ENCODE assay signal across 9 cellular contexts in the genomic region with DNA sequence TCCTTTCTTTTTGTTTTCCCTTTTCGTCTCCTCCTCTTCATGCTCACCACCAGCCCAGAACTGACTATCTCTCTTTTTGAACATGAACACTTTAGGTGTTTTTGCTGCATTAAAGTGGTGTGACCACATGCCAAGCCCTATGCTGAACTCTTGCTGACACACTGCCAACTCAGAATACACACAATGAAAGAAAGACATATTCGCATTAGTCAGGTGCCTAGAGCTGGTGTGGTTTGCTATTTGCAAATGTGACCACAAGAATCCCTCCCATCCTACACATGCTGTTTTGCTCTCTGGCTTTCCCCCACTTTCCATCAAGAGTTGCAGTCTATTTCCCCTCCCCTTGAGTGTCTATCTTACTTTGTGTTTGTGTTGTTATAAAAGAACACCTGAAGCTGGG.
A peak's percentile ranks its signal among the peaks of the same experiment; 100 is the strongest.
DNase-seq lines count a peak whose midpoint lies in the region; ATAC-seq, FAIRE-seq and TF ChIP-seq lines count a peak whose summit lies in the region.
"Had no signal": no experiment of that assay in that cellular context is flagged by ENCODE, and none has a peak within 500 bp of the region (broad histone marks: within the 10 kb centered on the region; RNA-seq: fewer than 3 reads in every experiment).

No MANE protein-coding gene starts in this region.

- peak overlapping the region; percentile 42 for H3K27ac Mint-ChIP-seq in activated T-helper 17 cell treated with anti-CD3 and anti-CD28 coated beads, Interleukin-2, amount 50 U/mL, for 72 hours
- no peak overlapping the region for H3K27ac Mint-ChIP-seq in type B pancreatic cell
- no peak overlapping the region for H3K27ac Mint-ChIP-seq in chondrocyte (ENCODE audit: unreplicated experiment)

- H3K27me3 Mint-ChIP-seq in activated T-helper 17 cell treated with anti-CD3 and anti-CD28 coated beads, Interleukin-2, amount 50 U/mL, for 72 hours = no peaks in the 10 kb centered on the region
- H3K27me3 Mint-ChIP-seq in type B pancreatic cell = no peaks in the 10 kb centered on the region
- H3K27me3 Mint-ChIP-seq in chondrocyte (ENCODE audit: low read depth) = no peaks in the 10 kb centered on the region

- DNase-seq in NAMALWA (ENCODE audit: low spot score) = peak; percentile 2
- DNase-seq in small intestine = peak; percentile 4
- no peak for DNase-seq in type B pancreatic cell (ENCODE audit: extremely low spot score, unreplicated experiment)
- DNase-seq in amniotic stem cell (lab: John Stamatoyannopoulos, UW) = no peak
- DNase-seq in chondrocyte (ENCODE audit: low spot score) = no peak

- no peaks in the 10 kb centered on the region for H3K36me3 Mint-ChIP-seq in activated T-helper 17 cell treated with anti-CD3 and anti-CD28 coated beads, Interleukin-2, amount 50 U/mL, for 72 hours (ENCODE audit: low read depth)
- H3K36me3 Mint-ChIP-seq in type B pancreatic cell (no peaks in the 10 kb centered on the region), chondrocyte (ENCODE audit: low read depth) (peaks cover 2% of the 10 kb centered on the region)

- H3K4me1 ChIP-seq in small intestine (ENCODE audit: control insufficient read depth in 2 of 2, insufficient read depth in 1 of 2, low read depth in 1 of 2, low read length in 1 of 2) = no peaks in the 10 kb centered on the region

- H3K36me3 ChIP-seq in small intestine (ENCODE audit: control insufficient read depth in 2 of 2, insufficient read depth in 2 of 2, low read length in 2 of 2) = no peaks in the 10 kb centered on the region

- no peaks in the 10 kb centered on the region for H3K27me3 ChIP-seq in small intestine (ENCODE audit: control insufficient read depth in 2 of 2, insufficient read depth in 2 of 2, low read length in 2 of 2)

- no peak overlapping the region for H3K4me3 ChIP-seq in small intestine (ENCODE audit: low read depth in 1 of 2, low read length in 2 of 2)

- no peak for TF ChIP-seq CTCF in type B pancreatic cell (conservative IDR thresholded peaks at IDR 0.05)
- no peak for TF ChIP-seq CTCF in chondrocyte (IDR thresholded peaks at IDR 0.05)

- no peaks in the 10 kb centered on the region for H3K9me3 ChIP-seq in small intestine (ENCODE audit: control insufficient read depth, low read depth)

- no peak for FAIRE-seq in small intestine (lab: Jason Lieb, UNC)
- FAIRE-seq: TTC549 had no signal

- no peaks in the 10 kb centered on the region for H3K9me3 Mint-ChIP-seq in activated T-helper 17 cell treated with anti-CD3 and anti-CD28 coated beads, Interleukin-2, amount 50 U/mL, for 72 hours
- H3K9me3 Mint-ChIP-seq in type B pancreatic cell (no peaks in the 10 kb centered on the region), chondrocyte (ENCODE audit: low read depth) (peaks cover 4% of the 10 kb centered on the region)

- 71 to 92% (median 74%) methylated on average over 2 of the region's 2 CpGs for WGBS in small intestine, 3 donors

- ATAC-seq in GM18519 (IDR thresholded peaks at IDR 0.05; ENCODE audit: low FRiP score, unreplicated experiment) (peak; percentile 65), HG03571 (IDR thresholded peaks at IDR 0.05; ENCODE audit: unreplicated experiment) (no peak)
- peak; percentile 95 for ATAC-seq in activated T-helper 17 cell treated with anti-CD3 and anti-CD28 coated beads, Interleukin-2, amount 50 U/mL, for 72 hours (replicated peaks)

- H3K27ac ChIP-seq in small intestine (ENCODE audit: low read depth in 1 of 2, low read length in 1 of 2) = no peak overlapping the region

- H3K4me1 Mint-ChIP-seq in activated T-helper 17 cell treated with anti-CD3 and anti-CD28 coated beads, Interleukin-2, amount 50 U/mL, for 72 hours = peaks cover 15% of the 10 kb centered on the region
- peaks cover 8% of the 10 kb centered on the region for H3K4me1 Mint-ChIP-seq in type B pancreatic cell (ENCODE audit: unreplicated experiment)
- peaks cover 3% of the 10 kb centered on the region for H3K4me1 Mint-ChIP-seq in chondrocyte (ENCODE audit: low read depth)

- peak overlapping the region; percentile 32 for H3K4me3 Mint-ChIP-seq in activated T-helper 17 cell treated with anti-CD3 and anti-CD28 coated beads, Interleukin-2, amount 50 U/mL, for 72 hours
- H3K4me3 Mint-ChIP-seq in type B pancreatic cell (no peak overlapping the region), chondrocyte (ENCODE audit: unreplicated experiment) (no peak overlapping the region)

Comparison
In these comparisons a context has a peak if more than half of its experiments do, and no peak if none do; other contexts are left out.
1. DNase-seq: peak in NAMALWA (single experiment) and small intestine (single experiment); none in type B pancreatic cell (single experiment), amniotic stem cell (single experiment) and chondrocyte (single experiment).